8 cellular contexts compared by ENCODE assay signal in the genomic region with DNA sequence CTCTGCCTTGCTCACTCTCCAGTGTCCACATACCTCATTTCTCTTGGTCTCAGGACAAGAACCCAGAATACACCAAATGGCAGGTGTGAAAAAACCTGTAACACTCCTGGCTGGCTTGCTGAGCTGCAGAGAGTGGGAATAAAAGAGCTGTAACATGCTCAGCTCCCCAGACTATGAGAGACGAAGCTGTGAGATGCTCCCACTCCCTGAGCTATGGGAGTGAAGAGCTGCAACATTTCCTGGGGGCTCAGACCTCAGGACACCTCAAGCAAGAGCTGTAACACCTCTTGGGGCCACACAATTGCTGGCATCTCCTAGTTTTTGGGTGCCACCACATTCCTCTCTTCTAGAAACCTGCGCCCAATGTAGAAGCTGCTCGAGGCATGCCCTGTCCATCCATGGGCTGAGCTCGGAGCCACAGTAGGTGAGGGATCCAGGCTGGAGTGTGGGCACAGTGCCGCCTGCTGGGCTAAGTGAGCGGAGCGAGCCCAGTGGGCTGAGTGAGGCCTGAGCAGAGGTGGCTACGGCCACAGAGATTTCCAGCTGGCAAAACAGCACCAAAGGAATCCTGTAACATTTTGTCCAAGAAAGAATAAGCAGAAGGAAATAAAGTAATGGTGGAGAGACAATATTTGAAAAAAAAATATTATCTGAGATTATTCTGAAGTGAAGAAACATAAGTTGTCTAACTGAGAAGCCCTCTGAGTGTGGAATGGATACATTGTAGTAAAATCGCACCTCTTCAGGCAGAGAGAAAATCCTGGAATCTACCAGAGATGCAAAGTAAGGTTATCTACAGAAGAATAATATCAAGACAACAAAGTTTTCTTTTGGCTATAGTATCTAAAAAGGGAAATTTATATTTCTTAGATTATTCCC.
DNase-seq lines count a peak whose midpoint lies in the region; ATAC-seq, FAIRE-seq and TF ChIP-seq lines count a peak whose summit lies in the region.

No MANE protein-coding gene starts in this region.

- no peak for ATAC-seq in activated T-cell treated with anti-CD3 and anti-CD28 coated beads, Interleukin-2, amount 50 U/mL, for 4 hours

- no peak for FAIRE-seq in D721Med (lab: Jason Lieb, UNC)
- peak; percentile 20 for FAIRE-seq in H54 (lab: Jason Lieb, UNC)

- no peaks in the 10 kb centered on the region for H3K36me3 ChIP-seq in tibial artery

- no peak overlapping the region for H3K4me3 ChIP-seq in tibial artery

- H3K9me3 Mint-ChIP-seq in glutamatergic neuron (ENCODE audit: unreplicated experiment): no peaks in the 10 kb centered on the region
- H3K9me3 Mint-ChIP-seq in activated T-cell treated with anti-CD3 and anti-CD28 coated beads, Interleukin-2, amount 50 U/mL, for 4 hours: peaks cover 3% of the 10 kb centered on the region

- intact Hi-C loops in tibial artery (cut with DNase I; ENCODE audit: low total_unique reads): no loop called here

- DNase-seq in D721Med (ENCODE audit: insufficient read length, low spot score) (peak; percentile 8), H54 (ENCODE audit: insufficient read length, low spot score) (peak; percentile 35), NCI-H82 (lab: John Stamatoyannopoulos, UW) (peak; percentile 80), glutamatergic neuron (peak; percentile 83), tibial artery (no peak), DMS153 (lab: John Stamatoyannopoulos, UW) (no peak)
- no peak for DNase-seq in activated T-cell treated with anti-CD3 and anti-CD28 coated beads, Interleukin-2, amount 50 U/mL, for 4 hours
- no peak for DNase-seq in activated T-cell treated with anti-CD3 and anti-CD28 coated beads, Interleukin-2, amount 50 U/mL, for 48 hours

- H3K27me3 Mint-ChIP-seq in glutamatergic neuron (ENCODE audit: unreplicated experiment): no peaks in the 10 kb centered on the region
- H3K27me3 Mint-ChIP-seq in activated T-cell treated with anti-CD3 and anti-CD28 coated beads, Interleukin-2, amount 50 U/mL, for 4 hours (ENCODE audit: low read depth): no peaks in the 10 kb centered on the region

- H3K4me1 ChIP-seq in tibial artery: no peaks in the 10 kb centered on the region

- no peaks in the 10 kb centered on the region for H3K27me3 ChIP-seq in tibial artery

- no peaks in the 10 kb centered on the region for H3K9me3 ChIP-seq in tibial artery

- no peak overlapping the region for H3K4me3 Mint-ChIP-seq in glutamatergic neuron (ENCODE audit: unreplicated experiment)
- no peak overlapping the region for H3K4me3 Mint-ChIP-seq in activated T-cell treated with anti-CD3 and anti-CD28 coated beads, Interleukin-2, amount 50 U/mL, for 4 hours

- no peak for TF ChIP-seq POLR2A in H54 (IDR thresholded peaks at IDR 0.05; ENCODE audit: low read depth, low read length)

- no peak overlapping the region for H3K27ac ChIP-seq in tibial artery

- no peak overlapping the region for H3K27ac Mint-ChIP-seq in glutamatergic neuron (ENCODE audit: unreplicated experiment)

- H3K4me1 Mint-ChIP-seq in glutamatergic neuron (ENCODE audit: low read depth, unreplicated experiment): peaks cover 4% of the 10 kb centered on the region
- no peaks in the 10 kb centered on the region for H3K4me1 Mint-ChIP-seq in activated T-cell treated with anti-CD3 and anti-CD28 coated beads, Interleukin-2, amount 50 U/mL, for 4 hours (ENCODE audit: low read depth)

- H3K36me3 Mint-ChIP-seq in glutamatergic neuron (ENCODE audit: unreplicated experiment): no peaks in the 10 kb centered on the region
- no peaks in the 10 kb centered on the region for H3K36me3 Mint-ChIP-seq in activated T-cell treated with anti-CD3 and anti-CD28 coated beads, Interleukin-2, amount 50 U/mL, for 4 hours (ENCODE audit: insufficient read depth)

- peak; percentile 43 for TF ChIP-seq CTCF in D721Med (IDR thresholded peaks at IDR 0.05; ENCODE audit: insufficient read depth, missing control alignments)
- peak; percentile 82 for TF ChIP-seq CTCF in glutamatergic neuron (IDR thresholded peaks at IDR 0.05; ENCODE audit: partially characterized antibody, unreplicated experiment)
- TF ChIP-seq CTCF in tibial artery (IDR thresholded peaks at IDR 0.05): no peak

Comparison
In these comparisons a context has a peak if more than half of its experiments do, and no peak if none do; other contexts are left out.
1. DNase-seq: peak in D721Med (single experiment), H54 (single experiment), NCI-H82 (single experiment) and glutamatergic neuron (single experiment); none in activated T-cell treated with anti-CD3 and anti-CD28 coated beads, Interleukin-2, amount 50 U/mL, for 4 hours (single experiment), tibial artery (0 of 2), activated T-cell treated with anti-CD3 and anti-CD28 coated beads, Interleukin-2, amount 50 U/mL, for 48 hours (0 of 2) and DMS153 (single experiment).
2. CTCF ChIP-seq: peak in D721Med (single experiment) and glutamatergic neuron (single experiment); none in tibial artery (0 of 2).